ENCODE assay signal across 34 cellular contexts in the genomic region with DNA sequence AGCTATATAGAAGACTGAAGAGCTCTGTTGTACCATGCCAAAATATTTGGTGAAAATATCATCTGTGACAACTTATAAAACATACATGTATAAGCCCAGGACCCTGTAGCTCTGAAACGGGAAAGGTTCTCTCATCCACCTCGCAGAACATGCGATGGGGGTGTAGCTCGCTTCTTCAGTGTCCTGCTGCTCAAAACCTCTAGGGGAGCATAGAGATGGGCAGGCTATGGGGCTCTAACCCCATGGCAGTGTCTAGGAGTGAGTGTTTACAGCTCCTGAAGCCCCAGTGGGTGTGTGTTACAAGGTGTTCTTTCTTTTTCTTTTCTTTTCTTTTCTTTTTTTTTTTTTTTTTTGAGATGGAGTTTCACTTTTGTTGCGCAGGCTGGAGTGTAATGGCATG.
"Had no signal": no experiment of that assay in that cellular context is flagged by ENCODE, and none has a peak within 500 bp of the region (broad histone marks: within the 10 kb centered on the region; RNA-seq: fewer than 3 reads in every experiment).

No MANE protein-coding gene starts in this region.

- H3K4me2 ChIP-seq: PC-9 had no signal

- H3K36me3 ChIP-seq: MG63, SJCRH30 had no signal

- H3K4me1 ChIP-seq: SJCRH30 had no signal

- FAIRE-seq: RCC 7860 had no signal

- H3K27ac ChIP-seq: PC-9, RWPE1, SJCRH30, SK-N-MC had no signal

- H3K4me3 ChIP-seq: MG63, PC-9, SJCRH30, SK-N-MC had no signal

- ATAC-seq: Panc1, Right ventricle myocardium inferior, SK-N-SH treated with all-trans-retinoic acid at 6 μM for 48 hours, T-cell had no signal

- DNase-seq: Kasumi-1, MG63, NCI-H1048, NCI-H1092 treated with DMSO at 0.1 percent for 48 hours, NCI-H1105 treated with DMSO at 0.1 percent for 48 hours, NCI-H1417, NCI-H1436, NCI-H146, NCI-H1694, NCI-H187, NCI-H1930, NCI-H2029 treated with DMSO at 0.1 percent for 48 hours, NCI-H2081 treated with DMSO at 0.1 percent for 48 hours, NCI-H2107, NCI-H2171, NCI-H226, NCI-H446 treated with DMSO at 0.1 percent for 48 hours, NCI-H510A, NCI-H524, NCI-H526, NCI-H69, NCI-H748 treated with DMSO at 0.1 percent for 48 hours, NCI-H82, PC-9, SHP77, SIG-M5, SJCRH30, T-cell had no signal

- H3K9me3 ChIP-seq: MG63, SJCRH30 had no signal

- H3K27me3 ChIP-seq: MG63, SJCRH30 had no signal

- H2AFZ ChIP-seq: PC-9 had no signal
